ENCODE assay signal across 8 cellular contexts in the genomic region with DNA sequence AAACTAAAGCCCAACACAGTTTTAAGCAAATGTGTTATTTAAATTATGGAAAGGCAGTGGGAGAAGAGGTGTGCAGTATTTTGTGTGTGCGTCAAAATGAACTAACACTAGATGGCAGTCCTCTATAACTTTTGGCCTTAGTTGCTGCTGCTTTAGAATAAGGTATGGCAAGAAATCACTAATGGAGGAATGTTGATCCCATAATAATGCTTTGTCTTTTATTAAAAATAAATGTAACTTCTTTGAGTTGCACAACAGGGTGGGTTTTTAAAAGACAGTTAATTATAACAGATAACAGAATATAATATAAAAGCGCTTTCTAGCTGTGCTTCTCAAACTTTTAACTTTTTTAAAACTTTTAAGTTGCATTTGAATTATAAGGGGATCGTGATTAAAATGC. TPM values are rescaled to one million over a fixed set of nuclear protein-coding genes. Genes with fewer than 3 reads are reported as not detected.
DNase-seq lines count a peak whose midpoint lies in the region; ATAC-seq and TF ChIP-seq lines count a peak whose summit lies in the region.

No MANE protein-coding gene starts in this region.

- TF ChIP-seq CTCF in AG09309 (IDR thresholded peaks at IDR 0.05; ENCODE audit: control insufficient read depth, insufficient read depth, low read depth, low read length, missing control alignments) (peak; percentile 62), GM12873 (IDR thresholded peaks at IDR 0.05; ENCODE audit: insufficient read depth, low read depth, low read length, missing control alignments) (peak; percentile 68), transverse colon (IDR thresholded peaks at IDR 0.05) (peak; percentile 44 to 51 (median 46))

- peaks cover 0 to under 1% (median 0%) of the 10 kb centered on the region in 3 donors for H3K27me3 Mint-ChIP-seq in immature natural killer cell (ENCODE audit: low read depth in 3 of 3)

- no peaks in the 10 kb centered on the region for H3K9me3 Mint-ChIP-seq in immature natural killer cell

- no peak overlapping the region for H3K27ac Mint-ChIP-seq in immature natural killer cell

- H3K4me1 Mint-ChIP-seq in immature natural killer cell: peaks cover 4 to 5% of the 10 kb centered on the region in 2 donors

- H3K9me3 ChIP-seq in transverse colon: no peaks in the 10 kb centered on the region

- ATAC-seq in HG03039 (IDR thresholded peaks at IDR 0.05; ENCODE audit: unreplicated experiment): peak; percentile 62
- ATAC-seq in GM21528 (IDR thresholded peaks at IDR 0.05; ENCODE audit: low FRiP score, unreplicated experiment): no peak

- intact Hi-C loops in transverse colon (cut with DNase I; ENCODE audit: low total_unique reads): no loop called here

- no peaks in the 10 kb centered on the region for H3K27me3 ChIP-seq in transverse colon

- H3K36me3 ChIP-seq in transverse colon: no peaks in the 10 kb centered on the region

- H3K4me3 ChIP-seq in AG09309 (ENCODE audit: control insufficient read depth, low read depth, low read length): no peak overlapping the region
- no peak overlapping the region for H3K4me3 ChIP-seq in transverse colon

- no peak for TF ChIP-seq EP300 in transverse colon (IDR thresholded peaks at IDR 0.05; ENCODE audit: low read depth)

- no peaks in the 10 kb centered on the region for H3K4me1 ChIP-seq in transverse colon

- no peak for TF ChIP-seq POLR2A in transverse colon (IDR thresholded peaks at IDR 0.05)

- DNase-seq in AG09309 (ENCODE audit: low read depth): no peak
- peak; percentile 14 for DNase-seq in NCI-H2171 (lab: John Stamatoyannopoulos, UW)
- peak; percentile 64 for DNase-seq in amniotic epithelial cell (ENCODE audit: low read depth)
- DNase-seq in immature natural killer cell: peak; percentile 9 to 27 (median 17)
- DNase-seq in transverse colon: no peak

- peaks cover 0 to 5% (median 0%) of the 10 kb centered on the region in 3 donors for H3K36me3 Mint-ChIP-seq in immature natural killer cell

- in situ Hi-C loops in transverse colon (cut with MboI; ENCODE audit: low pct_ligation_motif_present in 1 of 4, low pct_unique_long_range_greater_than_20kb in 1 of 4, low sequenced_read_pairs in 3 of 4): loop anchor here in 1 of 4 donors (25.0 kb wide), 1 partner anchor 752 kb away; no protein-coding TSS in a partner anchor

- no peak overlapping the region for H3K4me3 Mint-ChIP-seq in immature natural killer cell

- no peak overlapping the region for H3K27ac ChIP-seq in transverse colon

- WGBS in transverse colon (ENCODE audit: low coverage in 1 of 2), 2 donors: 66 to 74% methylated on average over 3 of the region's 3 CpGs

RNA-seq across cellular contexts. Expression of a gene that starts 56.4 kb away (rescaled TPM):
- 10 to 100 TPM in 2 of 3 donors, 1 to 10 TPM in 1; 5.9 to 12.3 (median 10.8) TPM for polyA plus RNA-seq in immature natural killer cell
- total RNA-seq in transverse colon: 10 to 100 TPM in 3 of 4 donors, 1 to 10 TPM in 1; 8.6 to 22.5 (median 15.8) TPM

Comparison
In these comparisons a context has a peak if more than half of its experiments do, and no peak if none do; other contexts are left out.
1. DNase-seq: peak in NCI-H2171 (single experiment), amniotic epithelial cell (single experiment) and immature natural killer cell (3 of 3); none in AG09309 (single experiment) and transverse colon (single experiment).
2. Peak in every context shown above with its lines, with median percentiles within 50 percentile points of each other: CTCF ChIP-seq.